ENCODE assay signal across 19 cellular contexts in genomic region chr20:1761598-1761997, GRCh38.
"Had no signal": no experiment of that assay in that cellular context is flagged by ENCODE, and none has a peak within 500 bp of the region (broad histone marks: within the 10 kb centered on the region; RNA-seq: fewer than 3 reads in every experiment).

No MANE protein-coding gene starts in this region.

- H3K36me3 Mint-ChIP-seq: natural killer cell; stimulated activated effector memory CD8-positive, alpha-beta T cell treated with anti-CD3 and anti-CD28 coated beads, Interleukin-12 subunit alpha, Interleukin-12 subunit beta, amount 100 ng/mL, for 72 hours had no signal

- H3K4me3 ChIP-seq: colonic mucosa, esophagus squamous epithelium, hepatocyte, lung, mucosa of descending colon, ovary, tibial artery, upper lobe of left lung, uterus had no signal

- H3K9me3 Mint-ChIP-seq: natural killer cell; neural crest cell; stimulated activated effector memory CD8-positive, alpha-beta T cell treated with anti-CD3 and anti-CD28 coated beads, Interleukin-12 subunit alpha, Interleukin-12 subunit beta, amount 100 ng/mL, for 72 hours; stimulated activated naive CD8-positive, alpha-beta T cell treated with anti-CD3 and anti-CD28 coated beads, Interleukin-15, Interleukin-2, amounts not matched to agents 100 ng/mL and 50 ng/mL, for 24 hours had no signal

- H3K4me2 ChIP-seq: hepatocyte had no signal

- H3K27ac Mint-ChIP-seq: natural killer cell; stimulated activated effector memory CD8-positive, alpha-beta T cell treated with anti-CD3 and anti-CD28 coated beads, Interleukin-12 subunit alpha, Interleukin-12 subunit beta, amount 100 ng/mL, for 72 hours; stimulated activated naive CD8-positive, alpha-beta T cell treated with anti-CD3 and anti-CD28 coated beads, Interleukin-15, Interleukin-2, amounts not matched to agents 100 ng/mL and 50 ng/mL, for 24 hours had no signal

- H3K4me1 ChIP-seq: uterus had no signal

- H3K4me3 Mint-ChIP-seq: natural killer cell; neural crest cell; stimulated activated effector memory CD8-positive, alpha-beta T cell treated with anti-CD3 and anti-CD28 coated beads, Interleukin-12 subunit alpha, Interleukin-12 subunit beta, amount 100 ng/mL, for 72 hours; stimulated activated naive CD8-positive, alpha-beta T cell treated with anti-CD3 and anti-CD28 coated beads, Interleukin-15, Interleukin-2, amounts not matched to agents 100 ng/mL and 50 ng/mL, for 24 hours had no signal

- DNase-seq: colonic mucosa; esophagus squamous epithelium; head of caudate nucleus; left colon; left ventricle myocardium superior; mucosa of descending colon; natural killer cell; ovary; right cardiac atrium; stimulated activated CD4-positive, alpha-beta T cell treated with anti-CD3 and anti-CD28 coated beads, Interleukin-4, amount 100 ng/mL, for 1 hour; stimulated activated CD8-positive, alpha-beta memory T cell treated with anti-CD3 and anti-CD28 coated beads, Interleukin-4, amount 100 ng/mL, for 48 hours; tibial artery; upper lobe of left lung; uterus had no signal

- H3K9me3 ChIP-seq: colonic mucosa, esophagus squamous epithelium, mucosa of descending colon, ovary, tibial artery, upper lobe of left lung, uterus had no signal

- ATAC-seq: left colon; left ventricle myocardium superior; mucosa of descending colon; natural killer cell; right cardiac atrium; stimulated activated effector memory CD8-positive, alpha-beta T cell treated with anti-CD3 and anti-CD28 coated beads, Interleukin-12 subunit alpha, Interleukin-12 subunit beta, amount 100 ng/mL, for 72 hours had no signal

- H3K27ac ChIP-seq: colonic mucosa, esophagus squamous epithelium, hepatocyte, ovary, tibial artery, upper lobe of left lung, uterus had no signal

- H3K27me3 ChIP-seq: colonic mucosa, hepatocyte, ovary, tibial artery, upper lobe of left lung, uterus had no signal

- H3K36me3 ChIP-seq: colonic mucosa, esophagus squamous epithelium, ovary, tibial artery, upper lobe of left lung, uterus had no signal

- H2AFZ ChIP-seq: hepatocyte had no signal

- H3K79me2 ChIP-seq: hepatocyte had no signal

- H3K27me3 Mint-ChIP-seq: stimulated activated naive CD8-positive, alpha-beta T cell treated with anti-CD3 and anti-CD28 coated beads, Interleukin-15, Interleukin-2, amounts not matched to agents 100 ng/mL and 50 ng/mL, for 24 hours had no signal

- H3K4me1 Mint-ChIP-seq: natural killer cell; stimulated activated effector memory CD8-positive, alpha-beta T cell treated with anti-CD3 and anti-CD28 coated beads, Interleukin-12 subunit alpha, Interleukin-12 subunit beta, amount 100 ng/mL, for 72 hours had no signal
